Comparison of ENCODE assay signal across 1 cellular context in genomic region chr9:19102631-19103345, GRCh38.
TF ChIP-seq lines count a peak whose summit lies in the region.

Gene HAUS6 (minus strand): TSS chr9:19102904. CDS start chr9:19102651, 253 bp downstream.

TF ChIP-seq in HEK293, 187 proteins besides CTCF, POLR2A, EP300 and RAD21 (continued from another document):
- TF ChIP-seq, protein P1, sequence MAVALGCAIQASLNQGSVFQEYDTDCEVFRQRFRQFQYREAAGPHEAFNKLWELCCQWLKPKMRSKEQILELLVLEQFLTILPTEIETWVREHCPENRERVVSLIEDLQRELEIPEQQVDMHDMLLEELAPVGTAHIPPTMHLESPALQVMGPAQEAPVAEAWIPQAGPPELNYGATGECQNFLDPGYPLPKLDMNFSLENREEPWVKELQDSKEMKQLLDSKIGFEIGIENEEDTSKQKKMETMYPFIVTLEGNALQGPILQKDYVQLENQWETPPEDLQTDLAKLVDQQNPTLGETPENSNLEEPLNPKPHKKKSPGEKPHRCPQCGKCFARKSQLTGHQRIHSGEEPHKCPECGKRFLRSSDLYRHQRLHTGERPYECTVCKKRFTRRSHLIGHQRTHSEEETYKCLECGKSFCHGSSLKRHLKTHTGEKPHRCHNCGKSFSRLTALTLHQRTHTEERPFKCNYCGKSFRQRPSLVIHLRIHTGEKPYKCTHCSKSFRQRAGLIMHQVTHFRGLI (tag by site-specific recombination; IDR thresholded peaks at IDR 0.05), result peak; percentile 73
- peak; percentile 29; the same call in 1 of the 2 replicates for TF ChIP-seq SP7 (tag by site-specific recombination; IDR thresholded peaks at IDR 0.05)
- TF ChIP-seq, protein P2, sequence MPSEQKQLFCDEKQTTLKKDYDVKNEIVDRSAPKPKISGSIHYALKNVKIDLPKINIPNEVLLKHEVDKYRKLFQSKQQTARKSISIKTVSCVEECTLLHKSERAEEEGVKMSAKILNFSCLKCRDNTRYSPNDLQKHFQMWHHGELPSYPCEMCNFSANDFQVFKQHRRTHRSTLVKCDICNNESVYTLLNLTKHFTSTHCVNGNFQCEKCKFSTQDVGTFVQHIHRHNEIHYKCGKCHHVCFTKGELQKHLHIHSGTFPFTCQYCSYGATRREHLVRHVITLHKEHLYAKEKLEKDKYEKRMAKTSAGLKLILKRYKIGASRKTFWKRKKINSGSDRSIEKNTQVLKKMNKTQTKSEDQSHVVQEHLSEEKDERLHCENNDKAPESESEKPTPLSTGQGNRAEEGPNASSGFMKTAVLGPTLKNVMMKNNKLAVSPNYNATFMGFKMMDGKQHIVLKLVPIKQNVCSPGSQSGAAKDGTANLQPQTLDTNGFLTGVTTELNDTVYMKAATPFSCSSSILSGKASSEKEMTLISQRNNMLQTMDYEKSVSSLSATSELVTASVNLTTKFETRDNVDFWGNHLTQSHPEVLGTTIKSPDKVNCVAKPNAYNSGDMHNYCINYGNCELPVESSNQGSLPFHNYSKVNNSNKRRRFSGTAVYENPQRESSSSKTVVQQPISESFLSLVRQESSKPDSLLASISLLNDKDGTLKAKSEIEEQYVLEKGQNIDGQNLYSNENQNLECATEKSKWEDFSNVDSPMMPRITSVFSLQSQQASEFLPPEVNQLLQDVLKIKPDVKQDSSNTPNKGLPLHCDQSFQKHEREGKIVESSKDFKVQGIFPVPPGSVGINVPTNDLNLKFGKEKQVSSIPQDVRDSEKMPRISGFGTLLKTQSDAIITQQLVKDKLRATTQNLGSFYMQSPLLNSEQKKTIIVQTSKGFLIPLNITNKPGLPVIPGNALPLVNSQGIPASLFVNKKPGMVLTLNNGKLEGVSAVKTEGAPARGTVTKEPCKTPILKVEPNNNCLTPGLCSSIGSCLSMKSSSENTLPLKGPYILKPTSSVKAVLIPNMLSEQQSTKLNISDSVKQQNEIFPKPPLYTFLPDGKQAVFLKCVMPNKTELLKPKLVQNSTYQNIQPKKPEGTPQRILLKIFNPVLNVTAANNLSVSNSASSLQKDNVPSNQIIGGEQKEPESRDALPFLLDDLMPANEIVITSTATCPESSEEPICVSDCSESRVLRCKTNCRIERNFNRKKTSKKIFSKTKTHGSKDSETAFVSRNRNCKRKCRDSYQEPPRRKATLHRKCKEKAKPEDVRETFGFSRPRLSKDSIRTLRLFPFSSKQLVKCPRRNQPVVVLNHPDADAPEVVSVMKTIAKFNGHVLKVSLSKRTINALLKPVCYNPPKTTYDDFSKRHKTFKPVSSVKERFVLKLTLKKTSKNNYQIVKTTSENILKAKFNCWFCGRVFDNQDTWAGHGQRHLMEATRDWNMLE (tag by site-specific recombination; conservative IDR thresholded peaks at IDR 0.05; ENCODE audit: low read depth), result peak; percentile 65
- TF ChIP-seq, protein P3, sequence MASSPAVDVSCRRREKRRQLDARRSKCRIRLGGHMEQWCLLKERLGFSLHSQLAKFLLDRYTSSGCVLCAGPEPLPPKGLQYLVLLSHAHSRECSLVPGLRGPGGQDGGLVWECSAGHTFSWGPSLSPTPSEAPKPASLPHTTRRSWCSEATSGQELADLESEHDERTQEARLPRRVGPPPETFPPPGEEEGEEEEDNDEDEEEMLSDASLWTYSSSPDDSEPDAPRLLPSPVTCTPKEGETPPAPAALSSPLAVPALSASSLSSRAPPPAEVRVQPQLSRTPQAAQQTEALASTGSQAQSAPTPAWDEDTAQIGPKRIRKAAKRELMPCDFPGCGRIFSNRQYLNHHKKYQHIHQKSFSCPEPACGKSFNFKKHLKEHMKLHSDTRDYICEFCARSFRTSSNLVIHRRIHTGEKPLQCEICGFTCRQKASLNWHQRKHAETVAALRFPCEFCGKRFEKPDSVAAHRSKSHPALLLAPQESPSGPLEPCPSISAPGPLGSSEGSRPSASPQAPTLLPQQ (tag by site-specific recombination; IDR thresholded peaks at IDR 0.05), result peak; percentile 72; the same call in 1 of the 2 replicates
- TF ChIP-seq, protein P4, sequence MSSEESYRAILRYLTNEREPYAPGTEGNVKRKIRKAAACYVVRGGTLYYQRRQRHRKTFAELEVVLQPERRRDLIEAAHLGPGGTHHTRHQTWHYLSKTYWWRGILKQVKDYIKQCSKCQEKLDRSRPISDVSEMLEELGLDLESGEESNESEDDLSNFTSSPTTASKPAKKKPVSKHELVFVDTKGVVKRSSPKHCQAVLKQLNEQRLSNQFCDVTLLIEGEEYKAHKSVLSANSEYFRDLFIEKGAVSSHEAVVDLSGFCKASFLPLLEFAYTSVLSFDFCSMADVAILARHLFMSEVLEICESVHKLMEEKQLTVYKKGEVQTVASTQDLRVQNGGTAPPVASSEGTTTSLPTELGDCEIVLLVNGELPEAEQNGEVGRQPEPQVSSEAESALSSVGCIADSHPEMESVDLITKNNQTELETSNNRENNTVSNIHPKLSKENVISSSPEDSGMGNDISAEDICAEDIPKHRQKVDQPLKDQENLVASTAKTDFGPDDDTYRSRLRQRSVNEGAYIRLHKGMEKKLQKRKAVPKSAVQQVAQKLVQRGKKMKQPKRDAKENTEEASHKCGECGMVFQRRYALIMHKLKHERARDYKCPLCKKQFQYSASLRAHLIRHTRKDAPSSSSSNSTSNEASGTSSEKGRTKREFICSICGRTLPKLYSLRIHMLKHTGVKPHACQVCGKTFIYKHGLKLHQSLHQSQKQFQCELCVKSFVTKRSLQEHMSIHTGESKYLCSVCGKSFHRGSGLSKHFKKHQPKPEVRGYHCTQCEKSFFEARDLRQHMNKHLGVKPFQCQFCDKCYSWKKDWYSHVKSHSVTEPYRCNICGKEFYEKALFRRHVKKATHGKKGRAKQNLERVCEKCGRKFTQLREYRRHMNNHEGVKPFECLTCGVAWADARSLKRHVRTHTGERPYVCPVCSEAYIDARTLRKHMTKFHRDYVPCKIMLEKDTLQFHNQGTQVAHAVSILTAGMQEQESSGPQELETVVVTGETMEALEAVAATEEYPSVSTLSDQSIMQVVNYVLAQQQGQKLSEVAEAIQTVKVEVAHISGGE (tag by site-specific recombination; conservative IDR thresholded peaks at IDR 0.05; ENCODE audit: low read depth), result peak; percentile 50
- TF ChIP-seq SP2 (tag by site-specific recombination; IDR thresholded peaks at IDR 0.05), result peak; percentile 75
- 0 out of 2 replicates have a peak, but pooled peaks have one; percentile 21 for TF ChIP-seq WT1 (tag by site-specific recombination; IDR thresholded peaks at IDR 0.05)
- TF ChIP-seq ZNF629 (tag by site-specific recombination; IDR thresholded peaks at IDR 0.05), result peak; percentile 51; the same call in 1 of the 2 replicates
- TF ChIP-seq SP3 (tag by site-specific recombination; IDR thresholded peaks at IDR 0.05), result peak; percentile 35; the same call in 1 of the 2 replicates
- peak; percentile 98 for TF ChIP-seq ZNF335 (tag by site-specific recombination; conservative IDR thresholded peaks at IDR 0.05)
